ENCODE assay signal across 1 cellular context in genomic region chr11:57901278-57901677, GRCh38.
TF ChIP-seq lines count a peak whose summit lies in the region.

No MANE protein-coding gene starts in this region.

TF ChIP-seq in HCT116, 20 proteins besides CTCF, POLR2A, EP300 and RAD21 (continued from another document):
- no peak for TF ChIP-seq FOSL1 (IDR thresholded peaks at IDR 0.05; ENCODE audit: low read depth)
- TF ChIP-seq SIN3A (IDR thresholded peaks at IDR 0.05; ENCODE audit: low read depth), result no peak
- no peak for TF ChIP-seq CEBPB (IDR thresholded peaks at IDR 0.05; ENCODE audit: low read depth)
- no peak for TF ChIP-seq ZNF274 (IDR thresholded peaks at IDR 0.05; ENCODE audit: low read depth, low read length)
- TF ChIP-seq ZFX (IDR thresholded peaks at IDR 0.05), result no peak
- TF ChIP-seq YY1 (IDR thresholded peaks at IDR 0.05; ENCODE audit: extremely low read depth, insufficient replicate concordance, low read depth, low read length), result no peak
- no peak for TF ChIP-seq EZH2phosphoT487 (IDR thresholded peaks at IDR 0.05; ENCODE audit: borderline replicate concordance)
- no peak for TF ChIP-seq CBX3 (IDR thresholded peaks at IDR 0.05; ENCODE audit: low read depth)
- TF ChIP-seq EGR1 (IDR thresholded peaks at IDR 0.05; ENCODE audit: low read depth), result no peak
- TF ChIP-seq, protein P1, sequence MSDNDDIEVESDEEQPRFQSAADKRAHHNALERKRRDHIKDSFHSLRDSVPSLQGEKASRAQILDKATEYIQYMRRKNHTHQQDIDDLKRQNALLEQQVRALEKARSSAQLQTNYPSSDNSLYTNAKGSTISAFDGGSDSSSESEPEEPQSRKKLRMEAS (IDR thresholded peaks at IDR 0.05), result no peak
- TF ChIP-seq ATF3 (IDR thresholded peaks at IDR 0.05), result no peak
- no peak for TF ChIP-seq POLR2AphosphoS5 (IDR thresholded peaks at IDR 0.05; ENCODE audit: low read depth, low read length)
- TF ChIP-seq EZH2 (IDR thresholded peaks at IDR 0.05), result no peak
- no peak for TF ChIP-seq ELF1 (IDR thresholded peaks at IDR 0.05; ENCODE audit: borderline replicate concordance, low read depth)
- no peak for TF ChIP-seq ZBTB33 (IDR thresholded peaks at IDR 0.05; ENCODE audit: extremely low read depth, insufficient replicate concordance, low read length)
